In the genomic region with DNA sequence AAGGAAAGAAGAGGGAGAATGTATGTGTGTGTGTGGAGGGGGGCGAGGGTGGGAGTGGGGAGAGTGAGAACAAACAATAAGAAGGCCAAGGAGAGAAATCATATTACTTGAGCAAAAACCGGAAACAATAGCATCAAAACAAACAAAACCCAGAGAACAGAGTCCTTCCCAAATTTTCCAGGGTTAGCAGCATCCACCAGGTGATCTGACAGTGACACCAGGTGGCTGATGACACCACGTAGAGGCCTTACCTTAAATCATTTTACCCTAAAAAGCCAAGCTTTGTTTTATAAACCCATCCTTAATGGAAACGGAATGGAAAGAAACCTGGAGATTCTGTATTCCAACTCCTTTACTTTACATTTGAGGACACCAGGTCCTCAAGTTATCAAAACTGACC, we compare ENCODE assay signal across 16 cellular contexts. TPM values are rescaled to one million over a fixed set of nuclear protein-coding genes. Genes with fewer than 3 reads are reported as not detected.
DNase-seq lines count a peak whose midpoint lies in the region; ATAC-seq and TF ChIP-seq lines count a peak whose summit lies in the region.
"Had no signal": no experiment of that assay in that cellular context is flagged by ENCODE, and none has a peak within 500 bp of the region (broad histone marks: within the 10 kb centered on the region; RNA-seq: fewer than 3 reads in every experiment).

No MANE protein-coding gene starts in this region.

- DNase-seq in left ventricle myocardium inferior (no peak), Right ventricle myocardium superior (no peak), NCI-H2081 treated with DMSO at 0.1 percent for 48 hours (lab: John Stamatoyannopoulos, UW) (peak; percentile 1), WERI-Rb-1 (no peak), prostate gland (ENCODE audit: low spot score) (no peak), 8988T (no peak), AML-193 (lab: John Stamatoyannopoulos, UW) (no peak), GM13976 (ENCODE audit: low spot score) (no peak)
- DNase-seq: activated CD8-positive, alpha-beta memory T cell treated with anti-CD3 and anti-CD28 coated beads for 24 hours; activated gamma-delta T cell; aorta; hippocampal formation; lower lobe of right lung; NCI-H2029 had no signal

- ATAC-seq in Right ventricle myocardium superior (ENCODE audit: poor library complexity) = no peak
- ATAC-seq: lower lobe of right lung, SK-N-SH treated with all-trans-retinoic acid at 6 μM for 48 hours had no signal

- H3K4me1 ChIP-seq in left ventricle myocardium inferior (peaks cover 19% of the 10 kb centered on the region), prostate gland (replicated peaks) (no peaks in the 10 kb centered on the region)

- H3K36me3 ChIP-seq in left ventricle myocardium inferior = no peaks in the 10 kb centered on the region
- no peaks in the 10 kb centered on the region for H3K36me3 ChIP-seq in WERI-Rb-1
- H3K36me3 ChIP-seq in prostate gland = no peaks in the 10 kb centered on the region
- H3K36me3 ChIP-seq: lower lobe of right lung, suprapubic skin had no signal

- H3K27ac ChIP-seq in left ventricle myocardium inferior (replicated peaks) = no peak overlapping the region
- no peak overlapping the region for H3K27ac ChIP-seq in WERI-Rb-1
- no peak overlapping the region for H3K27ac ChIP-seq in prostate gland
- H3K27ac ChIP-seq: lower lobe of right lung, suprapubic skin had no signal

- in situ Hi-C loops in GM13976 (cut with MboI; ENCODE audit: low sequenced_read_pairs, unreplicated experiment) = no loop called here

- no peak for TF ChIP-seq POLR2A in prostate gland (IDR thresholded peaks at IDR 0.05)

- H3K4me3 ChIP-seq in left ventricle myocardium inferior (no peak overlapping the region), WERI-Rb-1 (ENCODE audit: low read depth, low read length) (no peak overlapping the region), prostate gland (no peak overlapping the region)
- H3K4me3 ChIP-seq: lower lobe of right lung, suprapubic skin had no signal

- intact Hi-C loops in left ventricle myocardium inferior (cut with micrococcal nuclease) = no loop called here
- intact Hi-C loops in Right ventricle myocardium superior (cut with DNase I) = no loop called here
- intact Hi-C loops in prostate gland (cut with DNase I) = no loop called here

- peak; percentile 22 for TF ChIP-seq CTCF in left ventricle myocardium inferior (IDR thresholded peaks at IDR 0.05; ENCODE audit: borderline replicate concordance)
- peak; percentile 35; the same call in 1 of the 2 replicates for TF ChIP-seq CTCF in WERI-Rb-1 (IDR thresholded peaks at IDR 0.05; ENCODE audit: low read depth, low read length)
- TF ChIP-seq CTCF in prostate gland (IDR thresholded peaks at IDR 0.05) = peak in 3 of 4 experiments; percentile 10 to 39 (median 27)
- no peak for TF ChIP-seq CTCF in GM13976 (IDR thresholded peaks at IDR 0.05; ENCODE audit: borderline replicate concordance, control extremely low read depth, extremely low read depth, insufficient read depth, missing control alignments)

- H3K9me3 ChIP-seq in left ventricle myocardium inferior (replicated peaks) = no peaks in the 10 kb centered on the region
- H3K9me3 ChIP-seq in WERI-Rb-1 (ENCODE audit: severe bottlenecking) = no peaks in the 10 kb centered on the region
- H3K9me3 ChIP-seq in prostate gland = no peaks in the 10 kb centered on the region
- H3K9me3 ChIP-seq: lower lobe of right lung, suprapubic skin had no signal

- WGBS in prostate gland = 50% methylated on average over 4 of the region's 4 CpGs

- H3K27me3 ChIP-seq in left ventricle myocardium inferior (ENCODE audit: low read depth) (peaks cover 45% of the 10 kb centered on the region), WERI-Rb-1 (ENCODE audit: insufficient read depth, low read depth, severe bottlenecking) (no peaks in the 10 kb centered on the region), prostate gland (replicated peaks; ENCODE audit: insufficient read depth) (no peaks in the 10 kb centered on the region)

RNA-seq across cellular contexts. Expression of a gene that starts 42.9 kb away (rescaled TPM):
- total RNA-seq in left ventricle myocardium inferior (0.96 TPM), Right ventricle myocardium superior (1.3 TPM), prostate gland (10 to 100 TPM in 1 of 2 donors, 1 to 10 TPM in 1; 9.5 to 13.7 TPM)
